29 cellular contexts compared by ENCODE assay signal in genomic region chr15:64921711-64922110, GRCh38. TPM values are rescaled to one million over a fixed set of nuclear protein-coding genes. Genes with fewer than 3 reads are reported as not detected.
DNase-seq lines count a peak whose midpoint lies in the region; ATAC-seq, FAIRE-seq and TF ChIP-seq lines count a peak whose summit lies in the region.
"Had no signal": no experiment of that assay in that cellular context is flagged by ENCODE, and none has a peak within 500 bp of the region (broad histone marks: within the 10 kb centered on the region; RNA-seq: fewer than 3 reads in every experiment).

No MANE protein-coding gene starts in this region.

- peak overlapping the region; percentile 44 for H3K27ac Mint-ChIP-seq in osteocyte (ENCODE audit: unreplicated experiment)
- no peak overlapping the region for H3K27ac Mint-ChIP-seq in activated T-helper 17 cell treated with anti-CD3 and anti-CD28 coated beads, Interleukin-2, amount 50 U/mL, for 72 hours
- H3K27ac Mint-ChIP-seq: activated CD4-positive, alpha-beta T cell treated with anti-CD3 and anti-CD28 coated beads for 36 hours; CD4-positive, alpha-beta T cell; effector memory CD8-positive, alpha-beta T cell; stimulated activated effector memory CD8-positive, alpha-beta T cell treated with anti-CD3 and anti-CD28 coated beads, Interleukin-12 subunit alpha, Interleukin-12 subunit beta, amount 100 ng/mL, for 72 hours; T-helper 17 cell had no signal

- H3K36me3 Mint-ChIP-seq in osteocyte (ENCODE audit: unreplicated experiment): no peaks in the 10 kb centered on the region
- no peaks in the 10 kb centered on the region for H3K36me3 Mint-ChIP-seq in activated T-helper 17 cell treated with anti-CD3 and anti-CD28 coated beads, Interleukin-2, amount 50 U/mL, for 72 hours (ENCODE audit: low read depth)

- H3K4me1 Mint-ChIP-seq in osteocyte (ENCODE audit: unreplicated experiment): peaks cover 12% of the 10 kb centered on the region
- no peaks in the 10 kb centered on the region for H3K4me1 Mint-ChIP-seq in activated T-helper 17 cell treated with anti-CD3 and anti-CD28 coated beads, Interleukin-2, amount 50 U/mL, for 72 hours
- H3K4me1 Mint-ChIP-seq: activated CD4-positive, alpha-beta T cell treated with anti-CD3 and anti-CD28 coated beads for 36 hours had no signal

- H4K20me1 ChIP-seq in mammary epithelial cell (ENCODE audit: insufficient read depth, low read length): no peaks in the 10 kb centered on the region

- H3K4me1 ChIP-seq in mammary epithelial cell (ENCODE audit: insufficient read depth, low read length) (no peaks in the 10 kb centered on the region), breast epithelium (no peaks in the 10 kb centered on the region)
- H3K4me1 ChIP-seq: adrenal gland, colonic mucosa, suprapubic skin had no signal

- H3K9ac ChIP-seq in mammary epithelial cell (ENCODE audit: insufficient read depth, low read length): no peak overlapping the region

- H3K27me3 Mint-ChIP-seq in osteocyte (ENCODE audit: unreplicated experiment): no peaks in the 10 kb centered on the region
- H3K27me3 Mint-ChIP-seq in activated T-helper 17 cell treated with anti-CD3 and anti-CD28 coated beads, Interleukin-2, amount 50 U/mL, for 72 hours: no peaks in the 10 kb centered on the region
- H3K27me3 Mint-ChIP-seq: activated CD4-positive, alpha-beta T cell treated with anti-CD3 and anti-CD28 coated beads for 36 hours; CD4-positive, alpha-beta T cell; effector memory CD8-positive, alpha-beta T cell; T-helper 17 cell had no signal

- ATAC-seq in esophagus mucosa (peak; percentile 92), HG03159 (IDR thresholded peaks at IDR 0.05; ENCODE audit: unreplicated experiment) (no peak)
- ATAC-seq in activated T-helper 17 cell treated with anti-CD3 and anti-CD28 coated beads, Interleukin-2, amount 50 U/mL, for 72 hours (replicated peaks): no peak
- ATAC-seq: activated CD4-positive, alpha-beta T cell treated with anti-CD3 and anti-CD28 coated beads for 36 hours; activated T-cell treated with anti-CD3 and anti-CD28 coated beads, Interleukin-2, amount 50 U/mL, for 4 hours; effector memory CD8-positive, alpha-beta T cell; K562; stimulated activated effector memory CD8-positive, alpha-beta T cell treated with anti-CD3 and anti-CD28 coated beads, Interleukin-12 subunit alpha, Interleukin-12 subunit beta, amount 100 ng/mL, for 72 hours; T-helper 17 cell had no signal

- H3K27ac ChIP-seq in mammary epithelial cell (ENCODE audit: insufficient read depth, low read depth, low read length) (no peak overlapping the region), breast epithelium (peak overlapping the region in 1 of 2 donors; percentile 68)
- H3K27ac ChIP-seq: 22Rv1, brain microvascular endothelial cell, colonic mucosa, suprapubic skin had no signal

- H3K9me3 ChIP-seq in mammary epithelial cell (replicated peaks; ENCODE audit: insufficient read depth, low read length) (no peaks in the 10 kb centered on the region), breast epithelium (no peaks in the 10 kb centered on the region)
- H3K9me3 ChIP-seq: adrenal gland, colonic mucosa, esophagus muscularis mucosa, MG63, suprapubic skin had no signal

- TF ChIP-seq CTCF in mammary epithelial cell (conservative IDR thresholded peaks at IDR 0.05 in 1 of 2, IDR thresholded peaks at IDR 0.05 in 1 of 2; ENCODE audit: extremely low read depth in 1 of 2, insufficient read depth in 1 of 2, low read depth in 1 of 2, low read length in 2 of 2): no peak
- TF ChIP-seq CTCF in breast epithelium (IDR thresholded peaks at IDR 0.05): no peak
- TF ChIP-seq CTCF in osteocyte (IDR thresholded peaks at IDR 0.05): no peak

- no peaks in the 10 kb centered on the region for H3K79me2 ChIP-seq in mammary epithelial cell (ENCODE audit: insufficient read depth, low read length)

- TF ChIP-seq POLR2A in breast epithelium (IDR thresholded peaks at IDR 0.05): no peak

- 36% methylated on average over 4 of the region's 6 CpGs for WGBS in mammary epithelial cell (ENCODE audit: low coverage, missing lambda C conversion rate)

- H3K36me3 ChIP-seq in mammary epithelial cell (ENCODE audit: insufficient read depth, low read length): no peaks in the 10 kb centered on the region
- H3K36me3 ChIP-seq in breast epithelium: no peaks in the 10 kb centered on the region
- H3K36me3 ChIP-seq: adrenal gland, brain microvascular endothelial cell, colonic mucosa, MG63, suprapubic skin had no signal

- FAIRE-seq in urothelium cell line (lab: Jason Lieb, UNC): peak; percentile 86
- FAIRE-seq: G401.6, K562, keratinocyte, RCC 7860 had no signal

- H3K4me3 ChIP-seq in mammary epithelial cell (replicated peaks in 1 of 3; ENCODE audit: insufficient read depth in 1 of 3, low read depth in 2 of 3, low read length in 3 of 3) (no peak overlapping the region), breast epithelium (no peak overlapping the region)
- H3K4me3 ChIP-seq: adrenal gland, colonic mucosa, esophagus muscularis mucosa, K562, MG63, smooth muscle cell, suprapubic skin had no signal

- no peaks in the 10 kb centered on the region for H3K27me3 ChIP-seq in mammary epithelial cell (ENCODE audit: insufficient read depth, low read length)
- no peaks in the 10 kb centered on the region for H3K27me3 ChIP-seq in breast epithelium
- H3K27me3 ChIP-seq: adrenal gland, brain microvascular endothelial cell, colonic mucosa, esophagus muscularis mucosa, MG63, suprapubic skin had no signal

- CTCF ChIA-PET in mammary epithelial cell (lab: Charles Lee; ENCODE audit: low non-redundant PET): no interaction called here

- H3K4me3 Mint-ChIP-seq in osteocyte (ENCODE audit: unreplicated experiment): no peak overlapping the region
- no peak overlapping the region for H3K4me3 Mint-ChIP-seq in activated T-helper 17 cell treated with anti-CD3 and anti-CD28 coated beads, Interleukin-2, amount 50 U/mL, for 72 hours
- H3K4me3 Mint-ChIP-seq: activated CD4-positive, alpha-beta T cell treated with anti-CD3 and anti-CD28 coated beads for 36 hours; activated T-cell treated with anti-CD3 and anti-CD28 coated beads, Interleukin-2, amount 50 U/mL, for 4 hours; CD4-positive, alpha-beta T cell; effector memory CD8-positive, alpha-beta T cell; stimulated activated effector memory CD8-positive, alpha-beta T cell treated with anti-CD3 and anti-CD28 coated beads, Interleukin-12 subunit alpha, Interleukin-12 subunit beta, amount 100 ng/mL, for 72 hours; T-helper 17 cell had no signal

- H3K4me2 ChIP-seq in mammary epithelial cell (ENCODE audit: insufficient read depth, low read depth, low read length): no peak overlapping the region
- H3K4me2 ChIP-seq: smooth muscle cell had no signal

- in situ Hi-C loops in mammary epithelial cell (cut with MboI; ENCODE audit: low sequenced_read_pairs in 2 of 2): no loop called here

- BruUV-seq in mammary epithelial cell (replicated peaks; lab: Mats Ljungman, UMichigan): no TSS peak

- intact Hi-C loops in mammary epithelial cell (cut with micrococcal nuclease): no loop called here
- intact Hi-C loops in breast epithelium (cut with DNase I; ENCODE audit: low total_unique reads): no loop called here

- no peak overlapping the region for H2AFZ ChIP-seq in mammary epithelial cell (ENCODE audit: low read depth, low read length)

- dilution Hi-C loops in mammary epithelial cell (cut with HindIII; ENCODE audit: low sequenced_read_pairs): loop anchor here (5.0 kb wide), 2 partner anchors 36 to 84 kb away; no protein-coding TSS in a partner anchor

- H3K9me3 Mint-ChIP-seq in osteocyte (ENCODE audit: unreplicated experiment): no peaks in the 10 kb centered on the region
- no peaks in the 10 kb centered on the region for H3K9me3 Mint-ChIP-seq in activated T-helper 17 cell treated with anti-CD3 and anti-CD28 coated beads, Interleukin-2, amount 50 U/mL, for 72 hours
- H3K9me3 Mint-ChIP-seq: activated T-cell treated with anti-CD3 and anti-CD28 coated beads, Interleukin-2, amount 50 U/mL, for 4 hours; CD4-positive, alpha-beta T cell; effector memory CD8-positive, alpha-beta T cell; stimulated activated effector memory CD8-positive, alpha-beta T cell treated with anti-CD3 and anti-CD28 coated beads, Interleukin-12 subunit alpha, Interleukin-12 subunit beta, amount 100 ng/mL, for 72 hours had no signal

- DNase-seq in mammary epithelial cell: peak; percentile 9
- DNase-seq in breast epithelium (ENCODE audit: low spot score in 2 of 2): no peak
- no peak for DNase-seq in osteocyte (ENCODE audit: extremely low spot score, unreplicated experiment)
- DNase-seq in urothelium cell line (ENCODE audit: low spot score): no peak
- no peak for DNase-seq in cerebellar cortex (ENCODE audit: low spot score)
- DNase-seq: activated CD4-positive, alpha-beta T cell treated with anti-CD3 and anti-CD28 coated beads for 36 hours; activated naive CD4-positive, alpha-beta T cell; activated T-cell treated with anti-CD3 and anti-CD28 coated beads, Interleukin-2, amount 50 U/mL, for 4 hours; adrenal gland; brain microvascular endothelial cell; CD4-positive, alpha-beta T cell; colonic mucosa; effector memory CD8-positive, alpha-beta T cell; MG63; NCI-H1436 treated with DMSO at 0.1 percent for 48 hours; NCI-H446 treated with DMSO at 0.1 percent for 48 hours; T-helper 17 cell had no signal

RNA-seq across cellular contexts. Expression of gene ANKDD1A, which starts 10.0 kb away (rescaled TPM):
- total RNA-seq in mammary epithelial cell (1 to 10 TPM in 1 of 2 donors, under 1 TPM in 1; 0.83 to 1.6 TPM), breast epithelium (1 to 10 TPM; 3.2 to 7.8 (median 7.2) TPM), esophagus mucosa (1.6 TPM), osteocyte (4.6 and 5.7 TPM in 2 replicates)
- 2.3 TPM for polyA plus RNA-seq in mammary epithelial cell
- polyA minus RNA-seq in mammary epithelial cell: not detected
- total RNA-seq in activated T-helper 17 cell treated with anti-CD3 and anti-CD28 coated beads, Interleukin-2, amount 50 U/mL, for 72 hours: 10 to 100 TPM in 1 of 2 donors, 1 to 10 TPM in 1; 4.3 to 10.1 TPM
